ENCODE assay signal across 16 cellular contexts in the genomic region with DNA sequence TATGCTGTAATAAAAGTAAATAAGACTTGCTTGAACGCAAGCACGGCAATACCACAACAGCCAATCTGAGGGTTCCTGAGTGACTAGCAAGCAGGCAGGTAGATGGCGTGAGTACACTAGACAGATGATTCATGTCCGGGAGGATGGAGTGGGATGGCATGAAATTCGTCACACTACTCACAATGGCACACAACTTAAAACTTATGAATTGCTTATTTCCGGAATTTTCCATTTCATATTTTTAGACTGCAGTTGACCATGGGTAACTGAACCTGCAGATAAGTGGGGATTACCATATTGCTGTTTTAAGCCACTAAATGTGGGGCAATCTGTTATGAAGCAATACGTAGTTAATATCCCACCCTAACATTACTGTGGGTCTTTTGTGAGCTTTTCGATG.
A peak's percentile ranks its signal among the peaks of the same experiment; 100 is the strongest.
DNase-seq lines count a peak whose midpoint lies in the region; ATAC-seq lines count a peak whose summit lies in the region.
"Had no signal": no experiment of that assay in that cellular context is flagged by ENCODE, and none has a peak within 500 bp of the region (broad histone marks: within the 10 kb centered on the region; RNA-seq: fewer than 3 reads in every experiment).

No MANE protein-coding gene starts in this region.

- DNase-seq in stimulated activated naive CD4-positive, alpha-beta T cell treated with Interleukin-2 at 50 U/mL for 16 hours (lab: John Stamatoyannopoulos, UW) = peak; percentile 66
- DNase-seq in stimulated activated naive CD4-positive, alpha-beta T cell (lab: John Stamatoyannopoulos, UW) = no peak
- DNase-seq in RPMI7951 (ENCODE audit: low read depth) = peak; percentile 95
- DNase-seq in dermis microvascular lymphatic vessel endothelial cell (ENCODE audit: low read depth in 2 of 2) = peak; percentile 89 to 93
- DNase-seq in HuH-7 (ENCODE audit: low spot score) = no peak
- DNase-seq in cortex of kidney (lab: John Stamatoyannopoulos, UW) = no peak
- DNase-seq in Kasumi-1 (lab: John Stamatoyannopoulos, UW) = no peak
- DNase-seq: activated naive CD4-positive, alpha-beta T cell treated with anti-CD3 and anti-CD28 coated beads for 36 hours; DMS79 treated with DMSO at 0.1 percent for 48 hours; kidney; NCI-H1417 treated with DMSO at 0.1 percent for 48 hours; OCI-M1; T-cell; upper lobe of left lung had no signal

- no peak for ATAC-seq in GM21619 (IDR thresholded peaks at IDR 0.05; ENCODE audit: unreplicated experiment)
- ATAC-seq: pancreas, T-cell had no signal

Comparison
In these comparisons a context has a peak if more than half of its experiments do, and no peak if none do; other contexts are left out.
1. DNase-seq: peak in stimulated activated naive CD4-positive, alpha-beta T cell treated with Interleukin-2 at 50 U/mL for 16 hours (single experiment), RPMI7951 (single experiment) and dermis microvascular lymphatic vessel endothelial cell (2 of 2); none in stimulated activated naive CD4-positive, alpha-beta T cell (0 of 6), HuH-7 (single experiment), cortex of kidney (single experiment) and Kasumi-1 (0 of 2).